ENCODE assay signal across 1 cellular context in the genomic region with DNA sequence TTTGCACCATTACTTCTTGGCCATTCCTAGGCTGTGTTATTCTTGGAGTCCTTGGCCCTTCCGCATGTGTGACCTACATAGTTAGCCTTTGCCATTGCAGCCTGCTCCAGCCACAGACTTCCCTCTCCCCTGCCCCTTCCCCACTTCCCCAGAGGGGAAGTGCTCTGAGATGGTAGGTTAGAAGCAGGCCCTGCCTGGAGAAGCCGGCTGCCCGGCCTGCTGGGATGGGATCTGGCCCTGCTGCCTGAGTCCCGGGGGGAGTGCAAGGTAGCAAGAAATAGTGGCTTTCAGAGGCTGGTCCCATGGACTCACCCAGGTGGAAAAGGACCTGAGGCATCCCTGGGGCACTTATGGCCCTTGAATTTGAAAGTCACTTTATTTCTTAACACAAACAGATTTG.
A peak's percentile ranks its signal among the peaks of the same experiment; 100 is the strongest.
TF ChIP-seq lines count a peak whose summit lies in the region.

No MANE protein-coding gene starts in this region.

TF ChIP-seq in K562, 482 proteins besides CTCF, POLR2A, EP300 and RAD21:
- TF ChIP-seq ZFX (CRISPR knock-in tag; IDR thresholded peaks at IDR 0.05), result no peak
- TF ChIP-seq SPI1 (IDR thresholded peaks at IDR 0.05; ENCODE audit: borderline replicate concordance, low read depth, low read length), result peak; percentile 28; the same call in 1 of the 2 replicates
